In the genomic region with DNA sequence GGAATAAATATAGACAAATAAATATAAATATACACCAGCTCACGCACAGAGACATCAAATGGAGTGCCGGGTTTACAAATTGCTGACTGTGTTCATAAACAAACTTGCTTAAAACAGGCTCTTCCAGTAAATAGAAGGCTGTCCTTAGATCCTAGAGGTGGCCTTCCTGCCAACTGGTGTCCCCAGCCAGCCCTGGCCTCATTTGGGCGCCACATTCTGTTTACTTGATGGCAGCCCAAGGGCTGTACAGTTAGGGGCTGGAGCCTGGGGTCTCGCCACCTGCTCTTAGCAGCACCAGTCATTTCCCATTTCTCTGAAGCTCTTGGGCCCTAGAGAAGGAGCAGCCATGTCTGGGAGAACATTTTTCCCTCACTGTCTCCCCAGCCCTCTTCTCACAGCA, we compare ENCODE assay signal across 1 cellular context.
TF ChIP-seq lines count a peak whose summit lies in the region.

No MANE protein-coding gene starts in this region.

TF ChIP-seq in IMR-90, 13 proteins besides CTCF, POLR2A, EP300 and RAD21:
- TF ChIP-seq FOS (IDR thresholded peaks at IDR 0.05; ENCODE audit: low read depth, low read length) = no peak
- TF ChIP-seq, protein P1, sequence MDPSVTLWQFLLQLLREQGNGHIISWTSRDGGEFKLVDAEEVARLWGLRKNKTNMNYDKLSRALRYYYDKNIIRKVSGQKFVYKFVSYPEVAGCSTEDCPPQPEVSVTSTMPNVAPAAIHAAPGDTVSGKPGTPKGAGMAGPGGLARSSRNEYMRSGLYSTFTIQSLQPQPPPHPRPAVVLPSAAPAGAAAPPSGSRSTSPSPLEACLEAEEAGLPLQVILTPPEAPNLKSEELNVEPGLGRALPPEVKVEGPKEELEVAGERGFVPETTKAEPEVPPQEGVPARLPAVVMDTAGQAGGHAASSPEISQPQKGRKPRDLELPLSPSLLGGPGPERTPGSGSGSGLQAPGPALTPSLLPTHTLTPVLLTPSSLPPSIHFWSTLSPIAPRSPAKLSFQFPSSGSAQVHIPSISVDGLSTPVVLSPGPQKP (IDR thresholded peaks at IDR 0.05; ENCODE audit: borderline replicate concordance, low read depth, low read length) = no peak
TF ChIP-seq in IMR-90: peak in this region for 0.
